ENCODE assay signal across 34 cellular contexts in the genomic region with DNA sequence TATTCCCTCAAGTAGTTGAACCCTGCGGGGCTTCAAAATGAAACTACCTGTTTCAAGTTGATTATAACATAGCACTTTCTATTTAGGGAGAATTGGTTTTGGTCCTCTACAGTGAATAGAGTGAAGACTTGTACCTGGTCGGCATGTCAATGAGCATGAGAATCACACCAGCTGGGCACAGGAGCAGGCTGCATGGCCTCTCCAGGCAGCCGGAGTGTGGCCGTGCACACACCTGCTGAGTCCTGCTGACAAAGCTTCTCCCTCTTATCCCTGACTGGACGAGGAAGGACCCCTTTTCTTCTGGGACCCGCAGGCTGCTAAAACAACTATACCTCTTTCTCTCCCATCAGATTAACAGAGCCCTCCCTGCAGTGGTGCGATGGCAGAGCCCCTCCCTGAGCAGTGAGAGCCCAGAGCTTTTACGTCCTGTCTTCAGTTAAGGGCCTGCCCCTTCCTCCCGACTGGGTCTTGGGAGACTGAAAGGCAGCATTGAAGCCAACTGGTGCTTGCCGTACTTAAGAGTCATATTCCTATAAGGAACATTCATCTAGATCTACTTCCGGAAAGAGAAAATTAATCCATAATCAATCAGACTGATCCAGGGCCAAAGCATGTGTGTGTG.
"Had no signal": no experiment of that assay in that cellular context is flagged by ENCODE, and none has a peak within 500 bp of the region (broad histone marks: within the 10 kb centered on the region; RNA-seq: fewer than 3 reads in every experiment).

No MANE protein-coding gene starts in this region.

- H3K27ac Mint-ChIP-seq: activated B cell treated with CpG ODN at 0.5 μM for 24 hours; activated CD8-positive, alpha-beta T cell treated with anti-CD3 and anti-CD28 coated beads for 36 hours; activated naive CD8-positive, alpha-beta T cell; activated T-helper 17 cell treated with anti-CD3 and anti-CD28 coated beads, Interleukin-2, amount 50 U/mL, for 72 hours; dendritic cell treated with granulocyte-macrophage colony-stimulating factor and Interleukin-4, amounts not matched to agents 40 ng/mL and 50 ng/mL, for 4 days; endodermal cell; T-helper 17 cell; T-helper 2 cell treated with Interferon-gamma antibody and Interleukin-4, amounts not matched to agents 5 μg/mL and 100 μg/mL, for 36 hours had no signal

- H3K27me3 Mint-ChIP-seq: activated CD8-positive, alpha-beta T cell treated with anti-CD3 and anti-CD28 coated beads for 36 hours had no signal

- H3K4me3 ChIP-seq: cardiac muscle cell, colonic mucosa, dorsolateral prefrontal cortex, esophagus muscularis mucosa, gastroesophageal sphincter, heart right ventricle had no signal

- H3K9me3 Mint-ChIP-seq: activated B cell treated with CpG ODN at 0.5 μM for 24 hours; activated CD8-positive, alpha-beta T cell treated with anti-CD3 and anti-CD28 coated beads for 36 hours; activated T-cell treated with anti-CD3 and anti-CD28 coated beads, Interleukin-2, amount 50 U/mL, for 4 hours; activated T-helper 17 cell treated with anti-CD3 and anti-CD28 coated beads, Interleukin-2, amount 50 U/mL, for 72 hours; dendritic cell treated with granulocyte-macrophage colony-stimulating factor and Interleukin-4, amounts not matched to agents 40 ng/mL and 50 ng/mL, for 4 days; endodermal cell; T-helper 2 cell treated with Interferon-gamma antibody and Interleukin-4, amounts not matched to agents 5 μg/mL and 100 μg/mL, for 36 hours had no signal

- H3K36me3 ChIP-seq: cardiac muscle cell, colonic mucosa, esophagus muscularis mucosa, gastroesophageal sphincter, heart right ventricle, WERI-Rb-1 had no signal

- H3K27ac ChIP-seq: cardiac muscle cell, colonic mucosa, dorsolateral prefrontal cortex, esophagus muscularis mucosa, foreskin keratinocyte, gastroesophageal sphincter, heart right ventricle, WERI-Rb-1 had no signal

- H3K36me3 Mint-ChIP-seq: activated naive CD8-positive, alpha-beta T cell had no signal

- H3K27me3 ChIP-seq: cardiac muscle cell, colonic mucosa had no signal

- FAIRE-seq: astrocyte had no signal

- H3K4me1 Mint-ChIP-seq: activated B cell treated with CpG ODN at 0.5 μM for 24 hours; activated T-helper 17 cell treated with anti-CD3 and anti-CD28 coated beads, Interleukin-2, amount 50 U/mL, for 72 hours; endodermal cell had no signal

- DNase-seq: activated B cell treated with CpG ODN at 0.5 μM for 24 hours; activated CD4-positive, alpha-beta T cell treated with anti-CD3 and anti-CD28 coated beads for 48 hours; activated CD4-positive, alpha-beta T cell treated with anti-CD3 and anti-CD28 coated beads, Interleukin-2, amount 50 U/mL, for 1 hour; activated CD4-positive, alpha-beta T cell treated with anti-CD3 and anti-CD28 coated beads, Interleukin-2, amount 50 U/mL, for 48 hours; activated CD8-positive, alpha-beta memory T cell treated with anti-CD3 and anti-CD28 coated beads for 24 hours; activated CD8-positive, alpha-beta T cell treated with anti-CD3 and anti-CD28 coated beads for 36 hours; activated effector memory CD4-positive, alpha-beta T cell treated with Interleukin-2 at 50 U/mL for 16 hours; activated gamma-delta T cell treated with Interleukin-2 at 50 U/mL for 16 hours; activated naive CD4-positive, alpha-beta T cell treated with anti-CD3 and anti-CD28 coated beads, Interleukin-2, amount 50 U/mL, for 16 hours; activated naive CD4-positive, alpha-beta T cell treated with Interleukin-2 at 50 U/mL for 16 hours; activated T-cell treated with anti-CD3 and anti-CD28 coated beads, Interleukin-2, amount 50 U/mL, for 4 hours; amniotic stem cell; anterior cingulate cortex; central memory CD4-positive, alpha-beta T cell; cerebellar nuclear complex; colonic mucosa; dorsolateral prefrontal cortex; effector memory CD4-positive, alpha-beta T cell; endodermal cell; foreskin keratinocyte; heart right ventricle; T-helper 1 cell; T-helper 17 cell; T1000; WERI-Rb-1 had no signal

- H3K4me1 ChIP-seq: colonic mucosa, foreskin keratinocyte, gastroesophageal sphincter, heart right ventricle had no signal

- H3K9me3 ChIP-seq: colonic mucosa, esophagus muscularis mucosa, gastroesophageal sphincter, heart right ventricle had no signal

- ATAC-seq: activated CD4-positive, CD25-positive, alpha-beta regulatory T cell treated with anti-CD3 and anti-CD28 coated beads, Interleukin-2, amount 50 U/mL, for 24 hours; activated CD8-positive, alpha-beta T cell treated with anti-CD3 and anti-CD28 coated beads for 36 hours; activated T-cell treated with anti-CD3 and anti-CD28 coated beads, Interleukin-2, amount 50 U/mL, for 4 hours; activated T-helper 17 cell treated with anti-CD3 and anti-CD28 coated beads, Interleukin-2, amount 50 U/mL, for 72 hours; foreskin keratinocyte; gastroesophageal sphincter; heart right ventricle; T-helper 17 cell had no signal

- H3K4me3 Mint-ChIP-seq: activated B cell treated with CpG ODN at 0.5 μM for 24 hours; activated CD8-positive, alpha-beta T cell treated with anti-CD3 and anti-CD28 coated beads for 36 hours; activated naive CD8-positive, alpha-beta T cell; activated T-cell treated with anti-CD3 and anti-CD28 coated beads, Interleukin-2, amount 50 U/mL, for 4 hours; activated T-helper 17 cell treated with anti-CD3 and anti-CD28 coated beads, Interleukin-2, amount 50 U/mL, for 72 hours; dendritic cell treated with granulocyte-macrophage colony-stimulating factor and Interleukin-4, amounts not matched to agents 40 ng/mL and 50 ng/mL, for 4 days; endodermal cell; T-helper 17 cell; T-helper 2 cell treated with Interferon-gamma antibody and Interleukin-4, amounts not matched to agents 5 μg/mL and 100 μg/mL, for 36 hours had no signal
